Comparison of ENCODE assay signal across 25 cellular contexts in genomic region chr5:89956838-89957237, GRCh38.
"Had no signal": no experiment of that assay in that cellular context is flagged by ENCODE, and none has a peak within 500 bp of the region (broad histone marks: within the 10 kb centered on the region; RNA-seq: fewer than 3 reads in every experiment).

No MANE protein-coding gene starts in this region.

- H3K36me3 ChIP-seq: MG63, Peyer's patch, SJCRH30 had no signal

- H3K27ac ChIP-seq: Peyer's patch, SJCRH30 had no signal

- DNase-seq: IMR-90, Karpas-422, KG1, MG63, NCI-H1092, NCI-H1105 treated with DMSO at 0.1 percent for 48 hours, NCI-H1417 treated with DMSO at 0.1 percent for 48 hours, NCI-H146, NCI-H1694 treated with DMSO at 0.1 percent for 48 hours, NCI-H1930, NCI-H2081 treated with DMSO at 0.1 percent for 48 hours, NCI-H2171, NCI-H226, NCI-H446, NCI-H510A, NCI-H524 treated with DMSO at 0.1 percent for 48 hours, NCI-H69, NCI-H774, PC-3, Peyer's patch, SHP77 treated with DMSO at 0.1 percent for 48 hours, SJCRH30 had no signal

- H3K9me3 ChIP-seq: MG63, Peyer's patch, SJCRH30 had no signal

- H3K4me1 ChIP-seq: Peyer's patch, SJCRH30 had no signal

- ATAC-seq: HepG2, PC-3, Right ventricle myocardium inferior, SK-N-SH treated with all-trans-retinoic acid at 6 μM for 48 hours had no signal

- H3K27me3 ChIP-seq: MG63, Peyer's patch, SJCRH30 had no signal

- H3K4me3 ChIP-seq: MG63, Peyer's patch, SJCRH30 had no signal
